ENCODE assay signal across 30 cellular contexts in the genomic region with DNA sequence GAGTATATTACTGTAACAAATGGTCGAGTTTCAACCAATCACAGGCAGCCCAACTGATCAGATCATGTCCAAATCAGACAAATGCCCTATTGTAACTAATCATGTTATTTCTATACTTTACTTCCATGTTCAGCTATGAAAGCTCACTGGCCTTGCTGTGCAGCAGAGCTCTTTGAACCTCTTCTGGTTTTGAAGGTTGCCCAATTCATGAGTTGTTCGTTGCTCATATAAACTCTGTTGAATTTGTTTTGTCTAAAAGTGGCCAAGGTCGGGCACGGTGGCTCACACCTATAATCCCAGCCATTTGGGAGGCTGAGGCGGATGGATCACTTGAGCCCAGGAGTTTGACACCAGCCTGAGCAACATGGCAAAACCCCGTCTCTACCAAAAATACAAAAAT. TPM values are rescaled to one million over a fixed set of nuclear protein-coding genes. Genes with fewer than 3 reads are reported as not detected.
"Had no signal": no experiment of that assay in that cellular context is flagged by ENCODE, and none has a peak within 500 bp of the region (broad histone marks: within the 10 kb centered on the region; RNA-seq: fewer than 3 reads in every experiment).

No MANE protein-coding gene starts in this region.

- H3K4me3 ChIP-seq: PC-9, SJCRH30, SK-N-MC had no signal

- H3K27ac ChIP-seq: KMS-11, PC-9, RWPE1, SJCRH30, SK-N-MC had no signal

- DNase-seq: Karpas-422, KBM-7, MM.1S, MV-4-11, NCI-H1092, NCI-H1105, NCI-H1417 treated with DMSO at 0.1 percent for 48 hours, NCI-H1436 treated with DMSO at 0.1 percent for 48 hours, NCI-H187 treated with DMSO at 0.1 percent for 48 hours, NCI-H2029, NCI-H2107, NCI-H2171, NCI-H226, NCI-H446 treated with DMSO at 0.1 percent for 48 hours, NCI-H510A, NCI-H524, NCI-H526, NCI-H748 treated with DMSO at 0.1 percent for 48 hours, NCI-H82, PC-9, SHP77, SIG-M5, SJCRH30 had no signal

- ATAC-seq: Panc1, Right ventricle myocardium inferior, SK-N-SH treated with all-trans-retinoic acid at 6 μM for 48 hours had no signal

- H3K27me3 ChIP-seq: SJCRH30 had no signal

- H3K4me2 ChIP-seq: KMS-11, PC-9 had no signal

- H3K9ac ChIP-seq: KMS-11 had no signal

- H3K36me3 ChIP-seq: SJCRH30 had no signal

- H2AFZ ChIP-seq: PC-9 had no signal

RNA-seq across cellular contexts. Expression of a gene that starts 21.6 kb away (rescaled TPM):
- total RNA-seq: OCI-LY7 had no signal
